ENCODE assay signal across 1 cellular context in the genomic region with DNA sequence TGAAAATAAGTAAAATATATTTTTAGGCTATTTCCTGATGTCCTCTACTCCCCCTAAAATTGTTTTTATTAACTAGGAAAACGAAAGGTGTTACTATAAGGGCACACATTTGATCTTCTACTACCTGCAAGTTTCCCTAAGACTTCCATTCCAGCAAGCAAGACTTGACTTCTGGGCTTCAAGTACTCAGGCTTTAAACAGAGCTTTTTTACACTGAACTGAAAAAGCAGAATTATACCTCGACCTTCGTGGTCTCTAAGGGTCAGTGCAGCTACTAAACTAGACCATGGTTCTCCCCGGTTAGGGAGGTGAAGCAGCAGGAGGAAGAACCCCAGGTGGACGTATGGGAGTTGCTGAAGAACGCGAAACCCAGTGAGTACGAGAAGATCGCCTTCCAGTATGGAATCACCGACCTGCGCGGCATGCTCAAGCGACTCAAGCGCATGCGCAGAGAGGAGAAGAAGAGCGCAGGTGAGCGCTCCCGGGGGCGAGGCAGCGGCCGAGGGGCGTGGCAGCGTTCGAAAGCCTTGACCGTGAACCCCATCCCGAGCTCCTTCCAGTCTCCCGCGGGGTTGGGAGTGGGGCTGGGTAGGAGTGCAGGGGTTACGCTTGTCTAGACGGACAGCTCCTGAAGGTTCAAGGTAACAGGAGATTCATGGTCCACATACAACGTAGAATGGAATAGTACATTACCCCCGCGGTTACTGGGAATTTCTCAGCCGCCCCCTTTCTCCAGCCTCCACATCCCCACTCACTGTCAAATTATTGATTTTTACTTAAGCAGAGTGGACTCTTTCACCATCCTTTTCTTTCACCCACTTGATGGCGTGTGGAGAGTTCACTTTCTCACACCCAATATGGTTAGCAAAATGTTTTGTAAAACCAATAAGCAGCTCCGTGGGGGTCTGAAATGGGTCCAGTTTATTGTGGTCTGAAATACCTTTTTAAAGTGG.
TF ChIP-seq lines count a peak whose summit lies in the region.

No MANE protein-coding gene starts in this region.

TF ChIP-seq in HepG2, 621 proteins besides CTCF, POLR2A, EP300 and RAD21:
- 0 out of 2 replicates have a peak, but pooled peaks have one; percentile 24 for TF ChIP-seq POGZ (CRISPR knock-in tag; IDR thresholded peaks at IDR 0.05)
- TF ChIP-seq, protein P1, sequence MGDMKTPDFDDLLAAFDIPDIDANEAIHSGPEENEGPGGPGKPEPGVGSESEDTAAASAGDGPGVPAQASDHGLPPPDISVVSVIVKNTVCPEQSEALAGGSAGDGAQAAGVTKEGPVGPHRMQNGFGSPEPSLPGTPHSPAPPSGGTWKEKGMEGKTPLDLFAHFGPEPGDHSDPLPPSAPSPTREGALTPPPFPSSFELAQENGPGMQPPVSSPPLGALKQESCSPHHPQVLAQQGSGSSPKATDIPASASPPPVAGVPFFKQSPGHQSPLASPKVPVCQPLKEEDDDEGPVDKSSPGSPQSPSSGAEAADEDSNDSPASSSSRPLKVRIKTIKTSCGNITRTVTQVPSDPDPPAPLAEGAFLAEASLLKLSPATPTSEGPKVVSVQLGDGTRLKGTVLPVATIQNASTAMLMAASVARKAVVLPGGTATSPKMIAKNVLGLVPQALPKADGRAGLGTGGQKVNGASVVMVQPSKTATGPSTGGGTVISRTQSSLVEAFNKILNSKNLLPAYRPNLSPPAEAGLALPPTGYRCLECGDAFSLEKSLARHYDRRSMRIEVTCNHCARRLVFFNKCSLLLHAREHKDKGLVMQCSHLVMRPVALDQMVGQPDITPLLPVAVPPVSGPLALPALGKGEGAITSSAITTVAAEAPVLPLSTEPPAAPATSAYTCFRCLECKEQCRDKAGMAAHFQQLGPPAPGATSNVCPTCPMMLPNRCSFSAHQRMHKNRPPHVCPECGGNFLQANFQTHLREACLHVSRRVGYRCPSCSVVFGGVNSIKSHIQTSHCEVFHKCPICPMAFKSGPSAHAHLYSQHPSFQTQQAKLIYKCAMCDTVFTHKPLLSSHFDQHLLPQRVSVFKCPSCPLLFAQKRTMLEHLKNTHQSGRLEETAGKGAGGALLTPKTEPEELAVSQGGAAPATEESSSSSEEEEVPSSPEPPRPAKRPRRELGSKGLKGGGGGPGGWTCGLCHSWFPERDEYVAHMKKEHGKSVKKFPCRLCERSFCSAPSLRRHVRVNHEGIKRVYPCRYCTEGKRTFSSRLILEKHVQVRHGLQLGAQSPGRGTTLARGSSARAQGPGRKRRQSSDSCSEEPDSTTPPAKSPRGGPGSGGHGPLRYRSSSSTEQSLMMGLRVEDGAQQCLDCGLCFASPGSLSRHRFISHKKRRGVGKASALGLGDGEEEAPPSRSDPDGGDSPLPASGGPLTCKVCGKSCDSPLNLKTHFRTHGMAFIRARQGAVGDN (CRISPR knock-in tag; IDR thresholded peaks at IDR 0.05) = peak; percentile 79
- TF ChIP-seq ZNF264 (CRISPR knock-in tag; IDR thresholded peaks at IDR 0.05) = no peak
- TF ChIP-seq ZNF768 (CRISPR knock-in tag; IDR thresholded peaks at IDR 0.05) = peak; percentile 25; the same call in 1 of the 2 replicates
- TF ChIP-seq U2AF1 (optimal IDR thresholded peaks at IDR 0.05; ENCODE audit: low read depth, low read length) = no peak
- TF ChIP-seq LRRFIP1 (CRISPR knock-in tag; conservative IDR thresholded peaks at IDR 0.05) = no peak
- TF ChIP-seq BORCS8-MEF2B (CRISPR knock-in tag; IDR thresholded peaks at IDR 0.05) = no peak
- TF ChIP-seq KDM5A (IDR thresholded peaks at IDR 0.05; ENCODE audit: borderline replicate concordance, low read length) = no peak
- TF ChIP-seq ZNF780A (CRISPR knock-in tag; IDR thresholded peaks at IDR 0.05) = no peak
- TF ChIP-seq HDAC2 (CRISPR knock-in tag; IDR thresholded peaks at IDR 0.05) = 0 out of 2 replicates have a peak, but pooled peaks have one; percentile 25
- TF ChIP-seq GABPB1 (CRISPR knock-in tag; IDR thresholded peaks at IDR 0.05) = peak; percentile 19; the same call in 1 of the 2 replicates
- no peak for TF ChIP-seq ZNF75D (CRISPR knock-in tag; IDR thresholded peaks at IDR 0.05; ENCODE audit: borderline replicate concordance)
- TF ChIP-seq MAX (IDR thresholded peaks at IDR 0.05) = 0 out of 2 replicates have a peak, but pooled peaks have one; percentile 37
- peak; percentile 60; the same call in 1 of the 2 replicates for TF ChIP-seq ZBTB38 (CRISPR knock-in tag; IDR thresholded peaks at IDR 0.05)
- peak; percentile 68; the same call in 1 of the 2 replicates for TF ChIP-seq ONECUT2 (CRISPR knock-in tag; IDR thresholded peaks at IDR 0.05)
- 0 out of 2 replicates have a peak, but pooled peaks have one; percentile 12 for TF ChIP-seq SALL1 (CRISPR knock-in tag; IDR thresholded peaks at IDR 0.05)
- TF ChIP-seq, protein P2, sequence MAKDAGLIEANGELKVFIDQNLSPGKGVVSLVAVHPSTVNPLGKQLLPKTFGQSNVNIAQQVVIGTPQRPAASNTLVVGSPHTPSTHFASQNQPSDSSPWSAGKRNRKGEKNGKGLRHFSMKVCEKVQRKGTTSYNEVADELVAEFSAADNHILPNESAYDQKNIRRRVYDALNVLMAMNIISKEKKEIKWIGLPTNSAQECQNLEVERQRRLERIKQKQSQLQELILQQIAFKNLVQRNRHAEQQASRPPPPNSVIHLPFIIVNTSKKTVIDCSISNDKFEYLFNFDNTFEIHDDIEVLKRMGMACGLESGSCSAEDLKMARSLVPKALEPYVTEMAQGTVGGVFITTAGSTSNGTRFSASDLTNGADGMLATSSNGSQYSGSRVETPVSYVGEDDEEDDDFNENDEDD (CRISPR knock-in tag; IDR thresholded peaks at IDR 0.05; ENCODE audit: borderline replicate concordance) = peak; percentile 35; the same call in 1 of the 2 replicates
- no peak for TF ChIP-seq ZNF746 (CRISPR knock-in tag; IDR thresholded peaks at IDR 0.05)
- no peak for TF ChIP-seq KMT2A (CRISPR knock-in tag; IDR thresholded peaks at IDR 0.05)
- TF ChIP-seq IRF2 (CRISPR knock-in tag; IDR thresholded peaks at IDR 0.05) = no peak
- TF ChIP-seq CEBPG (CRISPR knock-in tag; IDR thresholded peaks at IDR 0.05) = no peak
- no peak for TF ChIP-seq MBNL3 (CRISPR knock-in tag; conservative IDR thresholded peaks at IDR 0.05)
